In genomic region chr13:27401210-27401609, GRCh38 we compare ENCODE assay signal across 1 cellular context.
TF ChIP-seq lines count a peak whose summit lies in the region.

No MANE protein-coding gene starts in this region.

TF ChIP-seq in K562, 482 proteins besides CTCF, POLR2A, EP300 and RAD21 (continued from another document):
- TF ChIP-seq RNF2 (IDR thresholded peaks at IDR 0.05): no peak
